In the genomic region with DNA sequence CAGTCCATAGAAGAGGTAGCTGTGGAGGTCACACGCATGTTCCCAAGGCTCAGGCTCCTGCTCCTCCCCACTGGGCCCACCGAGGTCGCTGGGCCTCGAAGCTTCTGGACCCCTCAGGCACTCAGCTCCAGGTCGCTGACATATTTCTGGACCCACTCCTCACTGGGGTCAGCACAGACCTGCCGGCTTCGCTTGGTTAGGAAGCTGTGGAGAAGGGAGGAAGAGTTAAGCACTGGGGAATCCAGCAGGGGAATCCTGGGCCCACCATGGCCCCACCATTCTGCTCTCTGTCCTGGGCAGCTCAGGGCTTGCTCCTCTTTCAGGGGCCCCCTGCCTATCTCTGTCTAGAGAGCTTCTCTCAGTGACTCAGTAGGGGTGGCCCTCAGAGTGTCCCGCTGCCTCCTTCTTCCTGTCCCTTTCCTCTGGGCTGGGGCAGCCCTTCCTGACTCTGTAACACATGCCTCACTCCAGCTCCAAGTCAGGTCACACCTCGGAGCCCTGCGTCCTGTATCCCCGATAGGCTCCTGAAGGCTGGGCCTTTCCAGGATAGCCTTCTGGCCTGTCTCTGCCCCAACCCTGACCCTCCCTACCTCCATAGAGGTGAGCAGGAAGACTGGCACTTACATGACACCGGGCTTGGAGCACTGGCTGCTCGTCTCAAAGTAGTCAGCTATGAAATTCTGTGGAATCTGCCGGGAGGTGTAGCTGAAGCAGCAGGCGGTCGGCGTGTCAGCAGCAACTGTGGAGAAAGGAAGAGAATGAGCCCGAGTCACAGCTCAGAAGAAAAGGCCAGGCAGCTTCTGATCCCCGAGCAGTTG, we compare ENCODE assay signal across 14 cellular contexts.
DNase-seq lines count a peak whose midpoint lies in the region; ATAC-seq and TF ChIP-seq lines count a peak whose summit lies in the region.
"Had no signal": no experiment of that assay in that cellular context is flagged by ENCODE, and none has a peak within 500 bp of the region (broad histone marks: within the 10 kb centered on the region; RNA-seq: fewer than 3 reads in every experiment).

No MANE protein-coding gene starts in this region.

- H3K27me3 Mint-ChIP-seq in activated naive CD4-positive, alpha-beta T cell treated with anti-CD3 and anti-CD28 coated beads, Interleukin-2, amount 50 U/mL, for 24 hours: peaks cover 13% of the 10 kb centered on the region
- peaks cover 8% of the 10 kb centered on the region for H3K27me3 Mint-ChIP-seq in activated naive CD8-positive, alpha-beta T cell treated with anti-CD3 and anti-CD28 coated beads, Interleukin-2, amount 50 U/mL, for 24 hours
- peaks cover 6% of the 10 kb centered on the region for H3K27me3 Mint-ChIP-seq in stimulated activated memory B cell treated with anti-CD40 and anti-IgM and Interleukin-4, amounts not matched to agents 10 μg/mL and 1 μg/mL and 100 μg/mL, for 72 hours

- no peak for ATAC-seq in activated naive CD8-positive, alpha-beta T cell treated with anti-CD3 and anti-CD28 coated beads, Interleukin-2, amount 50 U/mL, for 24 hours
- no peak for ATAC-seq in stimulated activated memory B cell treated with anti-CD40 and anti-IgM and Interleukin-4, amounts not matched to agents 10 μg/mL and 1 μg/mL and 100 μg/mL, for 72 hours
- ATAC-seq in GM18517 (IDR thresholded peaks at IDR 0.05; ENCODE audit: unreplicated experiment): no peak
- ATAC-seq: foreskin keratinocyte had no signal

- H3K36me3 Mint-ChIP-seq in activated naive CD4-positive, alpha-beta T cell treated with anti-CD3 and anti-CD28 coated beads, Interleukin-2, amount 50 U/mL, for 24 hours: no peaks in the 10 kb centered on the region
- H3K36me3 Mint-ChIP-seq in activated naive CD8-positive, alpha-beta T cell treated with anti-CD3 and anti-CD28 coated beads, Interleukin-2, amount 50 U/mL, for 24 hours (ENCODE audit: low read depth): peaks cover 12% of the 10 kb centered on the region
- H3K36me3 Mint-ChIP-seq in stimulated activated memory B cell treated with anti-CD40 and anti-IgM and Interleukin-4, amounts not matched to agents 10 μg/mL and 1 μg/mL and 100 μg/mL, for 72 hours: peaks cover 10% of the 10 kb centered on the region
- H3K36me3 Mint-ChIP-seq: brain had no signal

- H3K4me3 Mint-ChIP-seq in activated naive CD4-positive, alpha-beta T cell treated with anti-CD3 and anti-CD28 coated beads, Interleukin-2, amount 50 U/mL, for 24 hours: peak overlapping the region; percentile 8
- H3K4me3 Mint-ChIP-seq in activated naive CD8-positive, alpha-beta T cell treated with anti-CD3 and anti-CD28 coated beads, Interleukin-2, amount 50 U/mL, for 24 hours: peak overlapping the region; percentile 83
- peak overlapping the region; percentile 74 for H3K4me3 Mint-ChIP-seq in stimulated activated memory B cell treated with anti-CD40 and anti-IgM and Interleukin-4, amounts not matched to agents 10 μg/mL and 1 μg/mL and 100 μg/mL, for 72 hours
- H3K4me3 Mint-ChIP-seq: brain had no signal

- peak; percentile 73 for TF ChIP-seq POLR2A in GM19193 (IDR thresholded peaks at IDR 0.05; ENCODE audit: extremely low read depth, insufficient read depth, insufficient read length)

- peaks cover under 1% of the 10 kb centered on the region for H3K4me1 Mint-ChIP-seq in activated naive CD4-positive, alpha-beta T cell treated with anti-CD3 and anti-CD28 coated beads, Interleukin-2, amount 50 U/mL, for 24 hours
- peaks cover 76% of the 10 kb centered on the region for H3K4me1 Mint-ChIP-seq in activated naive CD8-positive, alpha-beta T cell treated with anti-CD3 and anti-CD28 coated beads, Interleukin-2, amount 50 U/mL, for 24 hours
- H3K4me1 Mint-ChIP-seq in stimulated activated memory B cell treated with anti-CD40 and anti-IgM and Interleukin-4, amounts not matched to agents 10 μg/mL and 1 μg/mL and 100 μg/mL, for 72 hours: peaks cover 48% of the 10 kb centered on the region
- H3K4me1 Mint-ChIP-seq: brain had no signal

- H3K27ac Mint-ChIP-seq in activated naive CD4-positive, alpha-beta T cell treated with anti-CD3 and anti-CD28 coated beads, Interleukin-2, amount 50 U/mL, for 24 hours: no peak overlapping the region
- H3K27ac Mint-ChIP-seq in activated naive CD8-positive, alpha-beta T cell treated with anti-CD3 and anti-CD28 coated beads, Interleukin-2, amount 50 U/mL, for 24 hours: peak overlapping the region; percentile 93
- H3K27ac Mint-ChIP-seq in stimulated activated memory B cell treated with anti-CD40 and anti-IgM and Interleukin-4, amounts not matched to agents 10 μg/mL and 1 μg/mL and 100 μg/mL, for 72 hours: peak overlapping the region; percentile 75
- H3K27ac Mint-ChIP-seq: brain had no signal

- DNase-seq in activated naive CD4-positive, alpha-beta T cell treated with Interleukin-2 at 50 U/mL for 16 hours: no peak
- DNase-seq in activated naive CD8-positive, alpha-beta T cell treated with anti-CD3 and anti-CD28 coated beads, Interleukin-2, amount 50 U/mL, for 24 hours: no peak
- DNase-seq in NCI-H2227 (lab: John Stamatoyannopoulos, UW; ENCODE audit: unreplicated experiment) (no peak), T-helper 9 cell (no peak)
- DNase-seq: activated CD4-positive, CD25-positive, alpha-beta regulatory T cell treated with anti-CD3 and anti-CD28 coated beads, Interleukin-2, amount 50 U/mL, for 72 hours; activated gamma-delta T cell treated with Interleukin-2 at 50 U/mL for 16 hours; foreskin keratinocyte; NCI-H2029; NCI-H526 treated with DMSO at 0.1 percent for 48 hours had no signal

- H3K9me3 Mint-ChIP-seq in activated naive CD4-positive, alpha-beta T cell treated with anti-CD3 and anti-CD28 coated beads, Interleukin-2, amount 50 U/mL, for 24 hours: no peaks in the 10 kb centered on the region
- H3K9me3 Mint-ChIP-seq in activated naive CD8-positive, alpha-beta T cell treated with anti-CD3 and anti-CD28 coated beads, Interleukin-2, amount 50 U/mL, for 24 hours: no peaks in the 10 kb centered on the region
- H3K9me3 Mint-ChIP-seq in stimulated activated memory B cell treated with anti-CD40 and anti-IgM and Interleukin-4, amounts not matched to agents 10 μg/mL and 1 μg/mL and 100 μg/mL, for 72 hours: no peaks in the 10 kb centered on the region
- H3K9me3 Mint-ChIP-seq: brain had no signal

Comparison
In these comparisons a context has a peak if more than half of its experiments do, and no peak if none do; other contexts are left out.
1. H3K4me3 Mint-ChIP-seq: peak in every context shown above with its lines; median percentile 83 in activated naive CD8-positive, alpha-beta T cell treated with anti-CD3 and anti-CD28 coated beads, Interleukin-2, amount 50 U/mL, for 24 hours; 74 in stimulated activated memory B cell treated with anti-CD40 and anti-IgM and Interleukin-4, amounts not matched to agents 10 μg/mL and 1 μg/mL and 100 μg/mL, for 72 hours; 8 in activated naive CD4-positive, alpha-beta T cell treated with anti-CD3 and anti-CD28 coated beads, Interleukin-2, amount 50 U/mL, for 24 hours.